In the genomic region with DNA sequence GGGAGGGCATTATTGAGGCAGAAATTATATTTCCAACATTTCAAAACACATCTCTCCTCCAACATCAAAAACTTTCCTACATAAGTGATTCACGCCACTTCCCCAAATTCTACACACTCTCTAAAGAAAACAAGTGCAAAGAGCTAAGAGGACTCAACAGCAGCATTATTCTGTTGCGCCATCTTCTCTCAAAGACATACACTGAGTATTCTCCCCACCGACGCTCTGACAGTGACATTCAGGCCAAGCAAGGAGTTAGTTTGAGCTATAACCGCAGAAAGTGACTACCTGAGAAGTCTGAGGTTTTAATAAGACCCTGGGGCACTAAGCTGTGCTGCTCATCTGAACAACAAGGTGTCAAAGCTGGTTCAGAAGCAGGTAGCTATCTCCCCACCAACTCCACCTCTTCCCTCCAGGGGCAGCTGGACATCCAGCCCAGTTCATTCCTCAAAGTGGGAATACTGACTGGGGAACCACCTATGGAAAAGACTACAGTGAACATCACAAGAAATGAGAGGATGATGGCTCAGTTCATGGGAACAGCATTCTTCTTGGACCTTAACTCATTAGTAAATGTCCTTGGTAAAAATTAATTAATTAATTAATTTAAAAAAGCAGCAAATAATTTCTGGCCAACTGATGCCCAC, we compare ENCODE assay signal across 1 cellular context.
TF ChIP-seq lines count a peak whose summit lies in the region.

No MANE protein-coding gene starts in this region.

TF ChIP-seq in GM12878, 131 proteins besides CTCF, POLR2A, EP300 and RAD21 (continued from another document and continues in another):
- TF ChIP-seq SKIL (IDR thresholded peaks at IDR 0.05; ENCODE audit: low read depth, poor library complexity, severe bottlenecking) (no peak), SMC3 (IDR thresholded peaks at IDR 0.05; ENCODE audit: borderline replicate concordance, low read length) (no peak), NR2C1 (IDR thresholded peaks at IDR 0.05) (no peak), ZBED1 (IDR thresholded peaks at IDR 0.05; ENCODE audit: borderline replicate concordance) (no peak), SMAD5 (IDR thresholded peaks at IDR 0.05; ENCODE audit: low read depth) (no peak), IKZF2 (IDR thresholded peaks at IDR 0.05) (peak; percentile 97 to 98), SUZ12 (IDR thresholded peaks at IDR 0.05; ENCODE audit: unreplicated experiment) (no peak), ASH2L (IDR thresholded peaks at IDR 0.05; ENCODE audit: borderline replicate concordance, low read depth) (no peak), MTA2 (IDR thresholded peaks at IDR 0.05; ENCODE audit: low read depth) (no peak; the same call in 1 of the 2 replicates), POLR2AphosphoS2 (IDR thresholded peaks at IDR 0.05; ENCODE audit: low read depth, low read length) (no peak), SRF (IDR thresholded peaks at IDR 0.05; ENCODE audit: low read depth in 2 of 2, low read length in 2 of 2) (no peak), SIN3A (IDR thresholded peaks at IDR 0.05; ENCODE audit: low read depth, low read length) (no peak), BCLAF1 (IDR thresholded peaks at IDR 0.05) (no peak), IRF5 (IDR thresholded peaks at IDR 0.05; ENCODE audit: borderline replicate concordance) (no peak), FOS (IDR thresholded peaks at IDR 0.05; ENCODE audit: borderline replicate concordance, extremely low read depth, insufficient read length) (no peak), EZH2 (IDR thresholded peaks at IDR 0.05; ENCODE audit: borderline replicate concordance, control insufficient read depth, low read depth, low read length) (no peak), MYB (IDR thresholded peaks at IDR 0.05; ENCODE audit: borderline replicate concordance, low read depth, low read length) (no peak), CHD4 (IDR thresholded peaks at IDR 0.05) (no peak), LARP7 (IDR thresholded peaks at IDR 0.05) (no peak), BHLHE40 (IDR thresholded peaks at IDR 0.05; ENCODE audit: borderline replicate concordance in 1 of 2, low read depth in 2 of 2, low read length in 1 of 2) (0 out of 4 replicates have a peak, but pooled peaks of 1 of the 2 experiments have one; percentile 19), SMAD1 (IDR thresholded peaks at IDR 0.05; ENCODE audit: low read depth, partially characterized antibody) (no peak), CREB1 (IDR thresholded peaks at IDR 0.05; ENCODE audit: low read depth) (0 out of 2 replicates have a peak, but pooled peaks have one; percentile 30), ATF3 (IDR thresholded peaks at IDR 0.05; ENCODE audit: borderline replicate concordance, extremely low read depth, low read depth, low read length) (no peak), TCF12 (IDR thresholded peaks at IDR 0.05; ENCODE audit: low read depth, low read length) (no peak), KLF5 (IDR thresholded peaks at IDR 0.05; ENCODE audit: partially characterized antibody) (no peak), SIX5 (IDR thresholded peaks at IDR 0.05; ENCODE audit: low read depth, low read length, severe bottlenecking) (peak; percentile 3), JUNB (IDR thresholded peaks at IDR 0.05) (no peak), ATF7 (IDR thresholded peaks at IDR 0.05; ENCODE audit: low read depth) (no peak), ZNF24 (IDR thresholded peaks at IDR 0.05) (no peak), ELK1 (IDR thresholded peaks at IDR 0.05; ENCODE audit: low read depth, low read length) (no peak), SP1 (IDR thresholded peaks at IDR 0.05; ENCODE audit: low read depth, low read length) (no peak), PAX5 (IDR thresholded peaks at IDR 0.05; ENCODE audit: borderline replicate concordance, low read depth, low read length) (peak; percentile 49; the same call in 1 of the 2 replicates), NBN (IDR thresholded peaks at IDR 0.05) (no peak), NFXL1 (IDR thresholded peaks at IDR 0.05; ENCODE audit: borderline replicate concordance) (no peak), MTA3 (IDR thresholded peaks at IDR 0.05; ENCODE audit: borderline replicate concordance, low read length) (no peak), NFIC (IDR thresholded peaks at IDR 0.05; ENCODE audit: low read depth, low read length) (no peak), NR2F1 (conservative IDR thresholded peaks at IDR 0.05) (no peak; the same call in 1 of the 2 replicates), RCOR1 (conservative IDR thresholded peaks at IDR 0.05; ENCODE audit: low read depth, low read length) (no peak), RELA (IDR thresholded peaks at IDR 0.05; ENCODE audit: borderline replicate concordance, partially characterized antibody) (no peak), HDAC2 (IDR thresholded peaks at IDR 0.05) (no peak), HDAC6 (IDR thresholded peaks at IDR 0.05; ENCODE audit: unreplicated experiment) (no peak), TCF3 (IDR thresholded peaks at IDR 0.05; ENCODE audit: borderline replicate concordance, insufficient read depth, low read depth, low read length) (0 out of 2 replicates have a peak, but pooled peaks have one; percentile 28), TBL1XR1 (IDR thresholded peaks at IDR 0.05; ENCODE audit: low read depth, low read length) (peak; percentile 29; the same call in 1 of the 2 replicates), TCF7 (IDR thresholded peaks at IDR 0.05; ENCODE audit: borderline replicate concordance) (no peak), ETV6 (conservative IDR thresholded peaks at IDR 0.05 in 1 of 2, IDR thresholded peaks at IDR 0.05 in 1 of 2; ENCODE audit: borderline replicate concordance in 1 of 2, low read depth in 1 of 2) (no peak), USF2 (IDR thresholded peaks at IDR 0.05; ENCODE audit: borderline replicate concordance, low read depth, low read length) (no peak), SPI1 (IDR thresholded peaks at IDR 0.05; ENCODE audit: borderline replicate concordance, insufficient read depth, low read depth, low read length) (no peak; the same call in 1 of the 2 replicates), NFYA (IDR thresholded peaks at IDR 0.05; ENCODE audit: borderline replicate concordance, low read depth, low read length) (no peak), ESRRA (IDR thresholded peaks at IDR 0.05; ENCODE audit: low read length) (no peak), ZBTB11 (CRISPR knock-in tag; IDR thresholded peaks at IDR 0.05) (no peak)
- TF ChIP-seq, protein P1, sequence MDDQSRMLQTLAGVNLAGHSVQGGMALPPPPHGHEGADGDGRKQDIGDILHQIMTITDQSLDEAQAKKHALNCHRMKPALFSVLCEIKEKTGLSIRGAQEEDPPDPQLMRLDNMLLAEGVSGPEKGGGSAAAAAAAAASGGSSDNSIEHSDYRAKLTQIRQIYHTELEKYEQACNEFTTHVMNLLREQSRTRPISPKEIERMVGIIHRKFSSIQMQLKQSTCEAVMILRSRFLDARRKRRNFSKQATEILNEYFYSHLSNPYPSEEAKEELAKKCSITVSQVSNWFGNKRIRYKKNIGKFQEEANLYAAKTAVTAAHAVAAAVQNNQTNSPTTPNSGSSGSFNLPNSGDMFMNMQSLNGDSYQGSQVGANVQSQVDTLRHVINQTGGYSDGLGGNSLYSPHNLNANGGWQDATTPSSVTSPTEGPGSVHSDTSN (IDR thresholded peaks at IDR 0.05; ENCODE audit: insufficient replicate concordance, low read depth, low read length) = no peak
- TF ChIP-seq, protein P2, sequence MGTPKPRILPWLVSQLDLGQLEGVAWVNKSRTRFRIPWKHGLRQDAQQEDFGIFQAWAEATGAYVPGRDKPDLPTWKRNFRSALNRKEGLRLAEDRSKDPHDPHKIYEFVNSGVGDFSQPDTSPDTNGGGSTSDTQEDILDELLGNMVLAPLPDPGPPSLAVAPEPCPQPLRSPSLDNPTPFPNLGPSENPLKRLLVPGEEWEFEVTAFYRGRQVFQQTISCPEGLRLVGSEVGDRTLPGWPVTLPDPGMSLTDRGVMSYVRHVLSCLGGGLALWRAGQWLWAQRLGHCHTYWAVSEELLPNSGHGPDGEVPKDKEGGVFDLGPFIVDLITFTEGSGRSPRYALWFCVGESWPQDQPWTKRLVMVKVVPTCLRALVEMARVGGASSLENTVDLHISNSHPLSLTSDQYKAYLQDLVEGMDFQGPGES (IDR thresholded peaks at IDR 0.05) = no peak
